Comparison of ENCODE assay signal across 8 cellular contexts in the genomic region with DNA sequence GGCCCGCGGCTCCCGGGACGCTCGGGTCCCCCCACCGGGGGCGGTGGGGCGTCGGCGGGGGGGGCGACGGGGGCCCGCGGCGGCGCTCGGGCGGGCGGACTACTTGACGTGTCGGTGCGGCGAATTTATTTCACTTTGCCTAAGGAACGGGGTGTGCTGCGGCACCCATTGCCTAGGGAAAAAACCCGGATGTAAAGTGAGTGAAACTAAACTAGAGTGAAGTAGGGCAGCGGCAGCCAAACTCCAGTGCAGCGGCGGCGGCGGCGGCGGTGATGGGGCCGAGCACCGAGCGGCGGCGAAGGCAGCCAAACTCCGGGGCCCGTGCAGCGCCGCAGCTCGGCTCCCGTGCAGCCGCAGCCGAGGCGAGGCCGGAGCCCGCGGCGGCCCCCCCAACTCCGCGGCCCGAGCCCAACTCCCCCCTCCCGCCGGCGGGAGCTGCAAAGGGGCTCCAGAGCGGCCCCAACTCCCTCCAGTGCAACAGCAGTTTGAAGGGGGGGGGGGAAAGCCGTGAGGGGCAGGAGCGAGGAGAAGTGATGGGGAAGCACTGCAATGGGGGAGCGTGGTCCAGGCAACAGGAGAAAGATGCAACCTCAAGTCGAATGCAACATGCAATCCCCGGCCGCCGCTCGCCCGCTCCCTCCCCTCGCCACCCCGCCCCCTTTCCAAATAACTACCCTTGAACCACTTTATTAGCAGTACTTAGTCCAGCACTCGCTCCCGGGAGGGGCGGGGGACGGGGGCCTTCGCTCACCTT. TPM values are rescaled to one million over a fixed set of nuclear protein-coding genes. Genes with fewer than 3 reads are reported as not detected.
A peak's percentile ranks its signal among the peaks of the same experiment; 100 is the strongest.
DNase-seq lines count a peak whose midpoint lies in the region; ATAC-seq lines count a peak whose summit lies in the region.

No MANE protein-coding gene starts in this region.

- no peaks in the 10 kb centered on the region for H3K9me3 Mint-ChIP-seq in activated CD8-positive, alpha-beta T cell treated with anti-CD3 and anti-CD28 coated beads, Interleukin-2, amount 10 ng/mL, durations not matched to agents 7 days and 5 days (ENCODE audit: insufficient read depth)
- no peaks in the 10 kb centered on the region for H3K9me3 Mint-ChIP-seq in memory B cell

- peaks cover 2% of the 10 kb centered on the region for H3K36me3 Mint-ChIP-seq in activated CD8-positive, alpha-beta T cell treated with anti-CD3 and anti-CD28 coated beads, Interleukin-2, amount 10 ng/mL, durations not matched to agents 7 days and 5 days (ENCODE audit: low read depth)
- no peaks in the 10 kb centered on the region for H3K36me3 Mint-ChIP-seq in memory B cell

- CTCF ChIA-PET in activated CD8-positive, alpha-beta T cell treated with anti-CD3 and anti-CD28 coated beads, Interleukin-2, amount 10 ng/mL, durations not matched to agents 7 days and 5 days (lab: Charles Lee) = interaction anchor here (1.5 to 1.8 kb wide), 3 partner anchors 8 to 157 kb away, joined by 3 to 6 read pairs (median 4); no protein-coding TSS in a partner anchor

- DNase-seq in CD1c-positive myeloid dendritic cell (ENCODE audit: extremely low spot score) (peak; percentile 92), NCI-H82 (lab: John Stamatoyannopoulos, UW) (peak; percentile 87), memory B cell (ENCODE audit: low spot score in 2 of 2) (peak; percentile 66 to 75)
- DNase-seq in activated CD8-positive, alpha-beta T cell treated with anti-CD3 and anti-CD28 coated beads, Interleukin-2, amount 10 ng/mL, durations not matched to agents 7 days and 5 days = peak; percentile 81
- peak; percentile 60 for DNase-seq in effector CD8-positive, alpha-beta T cell (lab: John Stamatoyannopoulos, UW)
- peak; percentile 50 for DNase-seq in stimulated activated CD8-positive, alpha-beta memory T cell treated with anti-CD3 and anti-CD28 coated beads, Interleukin-12 subunit alpha, Interleukin-12 subunit beta, amount 100 ng/mL, for 1 hour (ENCODE audit: low read depth)

- ATAC-seq in GM19397 (IDR thresholded peaks at IDR 0.05; ENCODE audit: unreplicated experiment) (peak; percentile 44), HG03565 (IDR thresholded peaks at IDR 0.05; ENCODE audit: unreplicated experiment) (peak; percentile 38), memory B cell (ENCODE audit: low read depth) (peak; percentile 54)
- peak; percentile 66 for ATAC-seq in activated CD8-positive, alpha-beta T cell treated with anti-CD3 and anti-CD28 coated beads, Interleukin-2, amount 10 ng/mL, durations not matched to agents 7 days and 5 days

- H3K4me3 Mint-ChIP-seq in activated CD8-positive, alpha-beta T cell treated with anti-CD3 and anti-CD28 coated beads, Interleukin-2, amount 10 ng/mL, durations not matched to agents 7 days and 5 days = peak overlapping the region; percentile 81
- peak overlapping the region; percentile 88 for H3K4me3 Mint-ChIP-seq in memory B cell

- H3K4me1 Mint-ChIP-seq in activated CD8-positive, alpha-beta T cell treated with anti-CD3 and anti-CD28 coated beads, Interleukin-2, amount 10 ng/mL, durations not matched to agents 7 days and 5 days (ENCODE audit: low read depth) = peaks cover 36% of the 10 kb centered on the region
- peaks cover 20% of the 10 kb centered on the region for H3K4me1 Mint-ChIP-seq in memory B cell

- H3K27me3 Mint-ChIP-seq in activated CD8-positive, alpha-beta T cell treated with anti-CD3 and anti-CD28 coated beads, Interleukin-2, amount 10 ng/mL, durations not matched to agents 7 days and 5 days (ENCODE audit: low read depth) = no peaks in the 10 kb centered on the region
- no peaks in the 10 kb centered on the region for H3K27me3 Mint-ChIP-seq in memory B cell

- POLR2A ChIA-PET in activated CD8-positive, alpha-beta T cell treated with anti-CD3 and anti-CD28 coated beads, Interleukin-2, amount 10 ng/mL, durations not matched to agents 7 days and 5 days (lab: Charles Lee) = no interaction called here

- peak overlapping the region; percentile 91 for H3K27ac Mint-ChIP-seq in activated CD8-positive, alpha-beta T cell treated with anti-CD3 and anti-CD28 coated beads, Interleukin-2, amount 10 ng/mL, durations not matched to agents 7 days and 5 days
- peak overlapping the region; percentile 95 for H3K27ac Mint-ChIP-seq in memory B cell

RNA-seq across cellular contexts. Expression of gene PHF21A, which starts 0.6 kb away (rescaled TPM):
- 10 to 100 TPM; 26.9 to 27.0 TPM for total RNA-seq in activated CD8-positive, alpha-beta T cell treated with anti-CD3 and anti-CD28 coated beads, Interleukin-2, amount 10 ng/mL, durations not matched to agents 7 days and 5 days

Comparison
In these comparisons a context has a peak if more than half of its experiments do, and no peak if none do; other contexts are left out.
1. Peak in every context shown above with its lines: DNase-seq and ATAC-seq.